ENCODE assay signal across 1 cellular context in genomic region chr7:68238204-68238805, GRCh38.
TF ChIP-seq lines count a peak whose summit lies in the region.

No MANE protein-coding gene starts in this region.

TF ChIP-seq in WTC11, 78 proteins besides CTCF, POLR2A, EP300 and RAD21 (continued from another document):
- TF ChIP-seq AFF4 (CRISPR knock-in tag; IDR thresholded peaks at IDR 0.05; ENCODE audit: borderline replicate concordance): no peak
- no peak for TF ChIP-seq ZNF281 (CRISPR knock-in tag; IDR thresholded peaks at IDR 0.05)
- no peak for TF ChIP-seq TP53 (CRISPR knock-in tag; IDR thresholded peaks at IDR 0.05)
- peak; percentile 24; the same call in 1 of the 2 replicates for TF ChIP-seq ZNF396 (CRISPR knock-in tag; IDR thresholded peaks at IDR 0.05; ENCODE audit: borderline replicate concordance)
- TF ChIP-seq SP1 (CRISPR knock-in tag; conservative IDR thresholded peaks at IDR 0.05): 0 out of 2 replicates have a peak, but pooled peaks have one; percentile 21
- TF ChIP-seq MAX (CRISPR knock-in tag; IDR thresholded peaks at IDR 0.05): no peak
- TF ChIP-seq NR2C2 (CRISPR knock-in tag; IDR thresholded peaks at IDR 0.05): no peak
- TF ChIP-seq NFE2L1 (CRISPR knock-in tag; IDR thresholded peaks at IDR 0.05): no peak
- TF ChIP-seq HMGXB4 (CRISPR knock-in tag; IDR thresholded peaks at IDR 0.05): no peak
- TF ChIP-seq E2F5 (CRISPR knock-in tag; IDR thresholded peaks at IDR 0.05): no peak
- TF ChIP-seq E2F1 (CRISPR knock-in tag; IDR thresholded peaks at IDR 0.05): no peak
- peak; percentile 77; the same call in 1 of the 2 replicates for TF ChIP-seq FOXK1 (CRISPR knock-in tag; IDR thresholded peaks at IDR 0.05)
- no peak for TF ChIP-seq RELA (CRISPR knock-in tag; IDR thresholded peaks at IDR 0.05; ENCODE audit: borderline replicate concordance)
- TF ChIP-seq RORB (CRISPR knock-in tag; IDR thresholded peaks at IDR 0.05): no peak
- TF ChIP-seq ATF3 (CRISPR knock-in tag; conservative IDR thresholded peaks at IDR 0.05): no peak
- peak; percentile 82; the same call in 1 of the 2 replicates for TF ChIP-seq MXD4 (CRISPR knock-in tag; IDR thresholded peaks at IDR 0.05; ENCODE audit: borderline replicate concordance)
- peak; percentile 92; the same call in 1 of the 2 replicates for TF ChIP-seq FOXP4 (CRISPR knock-in tag; IDR thresholded peaks at IDR 0.05)
- peak; percentile 70; the same call in 1 of the 2 replicates for TF ChIP-seq ETV6 (CRISPR knock-in tag; IDR thresholded peaks at IDR 0.05)
- no peak for TF ChIP-seq E2F4 (CRISPR knock-in tag; IDR thresholded peaks at IDR 0.05; ENCODE audit: borderline replicate concordance, low read depth)
- TF ChIP-seq ZNF425 (CRISPR knock-in tag; conservative IDR thresholded peaks at IDR 0.05): no peak
- TF ChIP-seq OVOL2 (CRISPR knock-in tag; IDR thresholded peaks at IDR 0.05; ENCODE audit: borderline replicate concordance): no peak
- TF ChIP-seq ESRRA (CRISPR knock-in tag; IDR thresholded peaks at IDR 0.05; ENCODE audit: borderline replicate concordance): no peak
- TF ChIP-seq ZNF671 (CRISPR knock-in tag; IDR thresholded peaks at IDR 0.05): no peak
- no peak for TF ChIP-seq ZNF416 (CRISPR knock-in tag; IDR thresholded peaks at IDR 0.05)
- no peak for TF ChIP-seq JUN (CRISPR knock-in tag; IDR thresholded peaks at IDR 0.05)
- TF ChIP-seq ATF2 (CRISPR knock-in tag; IDR thresholded peaks at IDR 0.05; ENCODE audit: borderline replicate concordance, low read depth): no peak
- TF ChIP-seq ZNF263 (CRISPR knock-in tag; IDR thresholded peaks at IDR 0.05; ENCODE audit: low read depth): no peak
- TF ChIP-seq ERG (CRISPR knock-in tag; IDR thresholded peaks at IDR 0.05): no peak
- TF ChIP-seq ZNF423 (CRISPR knock-in tag; IDR thresholded peaks at IDR 0.05): peak; percentile 33; the same call in 1 of the 2 replicates
